Comparison of ENCODE assay signal across 1 cellular context in the genomic region with DNA sequence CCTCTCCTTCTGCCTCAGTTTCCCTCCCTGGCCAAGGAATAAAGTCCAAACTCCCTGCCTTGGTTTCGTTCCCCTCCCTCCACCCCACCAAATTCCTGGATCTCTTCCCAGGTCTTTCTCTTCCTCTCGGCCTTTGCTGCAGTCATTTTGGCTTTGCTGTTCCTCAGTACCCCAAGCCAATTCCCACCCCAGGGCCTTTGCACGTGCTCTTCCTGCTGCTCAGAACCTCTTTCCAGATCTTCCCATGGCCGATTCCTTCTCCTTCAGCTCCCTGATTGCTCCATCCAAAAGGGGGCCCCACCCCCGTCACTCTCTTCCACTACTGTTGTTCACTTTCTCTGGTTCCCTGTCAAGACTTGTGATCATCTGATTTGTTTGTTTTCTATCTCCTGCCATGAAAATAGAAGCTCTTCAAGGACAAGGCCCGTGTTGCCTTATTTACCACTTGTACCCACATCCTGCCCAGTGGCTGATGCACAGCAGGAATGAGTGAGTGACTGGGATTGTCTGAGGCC.
A peak's percentile ranks its signal among the peaks of the same experiment; 100 is the strongest.
TF ChIP-seq lines count a peak whose summit lies in the region.

No MANE protein-coding gene starts in this region.

TF ChIP-seq in HepG2, 621 proteins besides CTCF, POLR2A, EP300 and RAD21 (continued from another document and continues in another):
- TF ChIP-seq, protein P1, sequence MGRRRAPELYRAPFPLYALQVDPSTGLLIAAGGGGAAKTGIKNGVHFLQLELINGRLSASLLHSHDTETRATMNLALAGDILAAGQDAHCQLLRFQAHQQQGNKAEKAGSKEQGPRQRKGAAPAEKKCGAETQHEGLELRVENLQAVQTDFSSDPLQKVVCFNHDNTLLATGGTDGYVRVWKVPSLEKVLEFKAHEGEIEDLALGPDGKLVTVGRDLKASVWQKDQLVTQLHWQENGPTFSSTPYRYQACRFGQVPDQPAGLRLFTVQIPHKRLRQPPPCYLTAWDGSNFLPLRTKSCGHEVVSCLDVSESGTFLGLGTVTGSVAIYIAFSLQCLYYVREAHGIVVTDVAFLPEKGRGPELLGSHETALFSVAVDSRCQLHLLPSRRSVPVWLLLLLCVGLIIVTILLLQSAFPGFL (CRISPR knock-in tag; IDR thresholded peaks at IDR 0.05), result no peak
- TF ChIP-seq PTBP1 (IDR thresholded peaks at IDR 0.05; ENCODE audit: low read depth, low read length, poor library complexity, severe bottlenecking) (no peak), FOXA1 (IDR thresholded peaks at IDR 0.05) (no peak), FOXA1 (CRISPR knock-in tag; IDR thresholded peaks at IDR 0.05) (peak; percentile 83), RBFOX2 (IDR thresholded peaks at IDR 0.05; ENCODE audit: low read depth, low read length) (no peak), POLR2AphosphoS5 (IDR thresholded peaks at IDR 0.05; ENCODE audit: low read depth, low read length) (no peak), ETV5 (CRISPR knock-in tag; IDR thresholded peaks at IDR 0.05; ENCODE audit: borderline replicate concordance) (peak; percentile 40), NFIC (IDR thresholded peaks at IDR 0.05; ENCODE audit: low read length) (0 out of 2 replicates have a peak, but pooled peaks have one; percentile 12), GABPA (IDR thresholded peaks at IDR 0.05; ENCODE audit: low read depth, low read length) (no peak), GABPA (CRISPR knock-in tag; IDR thresholded peaks at IDR 0.05; ENCODE audit: low read depth) (peak; percentile 43; the same call in 1 of the 2 replicates), ZSCAN12 (CRISPR knock-in tag; IDR thresholded peaks at IDR 0.05) (no peak), PITX1 (CRISPR knock-in tag; IDR thresholded peaks at IDR 0.05) (no peak; the same call in 1 of the 2 replicates), KMT2A (CRISPR knock-in tag; IDR thresholded peaks at IDR 0.05) (peak; percentile 60; the same call in 1 of the 2 replicates), JUND (CRISPR knock-in tag; IDR thresholded peaks at IDR 0.05) (no peak), BCL6 (CRISPR knock-in tag; IDR thresholded peaks at IDR 0.05) (peak; percentile 18; the same call in 1 of the 2 replicates), ZNF720 (CRISPR knock-in tag; IDR thresholded peaks at IDR 0.05) (no peak), FOXJ3 (CRISPR knock-in tag; IDR thresholded peaks at IDR 0.05; ENCODE audit: borderline replicate concordance) (0 out of 2 replicates have a peak, but pooled peaks have one; percentile 30), ZNF709 (CRISPR knock-in tag; IDR thresholded peaks at IDR 0.05) (no peak), ZNF83 (CRISPR knock-in tag; IDR thresholded peaks at IDR 0.05; ENCODE audit: borderline replicate concordance) (no peak), MTA1 (CRISPR knock-in tag; IDR thresholded peaks at IDR 0.05; ENCODE audit: borderline replicate concordance) (peak; percentile 63), DMAP1 (CRISPR knock-in tag; IDR thresholded peaks at IDR 0.05) (no peak), ZNF768 (CRISPR knock-in tag; IDR thresholded peaks at IDR 0.05) (no peak), PHF8 (CRISPR knock-in tag; IDR thresholded peaks at IDR 0.05) (peak; percentile 17; the same call in 1 of the 2 replicates), MEIS1 (CRISPR knock-in tag; IDR thresholded peaks at IDR 0.05; ENCODE audit: borderline replicate concordance) (no peak), FOXA3 (CRISPR knock-in tag; IDR thresholded peaks at IDR 0.05) (peak; percentile 93), BRD4 (CRISPR knock-in tag; IDR thresholded peaks at IDR 0.05) (no peak), ZNF430 (CRISPR knock-in tag; IDR thresholded peaks at IDR 0.05) (no peak), ZNF225 (CRISPR knock-in tag; IDR thresholded peaks at IDR 0.05) (no peak), GFI1 (CRISPR knock-in tag; IDR thresholded peaks at IDR 0.05; ENCODE audit: borderline replicate concordance) (no peak), PPARG (CRISPR knock-in tag; conservative IDR thresholded peaks at IDR 0.05) (no peak), CHD2 (IDR thresholded peaks at IDR 0.05; ENCODE audit: low read depth, low read length) (no peak), FOXK1 (CRISPR knock-in tag; IDR thresholded peaks at IDR 0.05; ENCODE audit: borderline replicate concordance, low read depth) (peak; percentile 69; the same call in 1 of the 2 replicates), GATAD2A (CRISPR knock-in tag; IDR thresholded peaks at IDR 0.05) (peak; percentile 86), U2AF2 (IDR thresholded peaks at IDR 0.05; ENCODE audit: low read depth, low read length) (no peak), ISX (CRISPR knock-in tag; conservative IDR thresholded peaks at IDR 0.05) (no peak), PCBP1 (IDR thresholded peaks at IDR 0.05; ENCODE audit: borderline replicate concordance, low read depth, low read length) (no peak), ZNF780A (CRISPR knock-in tag; IDR thresholded peaks at IDR 0.05) (no peak), MIXL1 (CRISPR knock-in tag; IDR thresholded peaks at IDR 0.05) (no peak), KMT2B (CRISPR knock-in tag; IDR thresholded peaks at IDR 0.05) (peak; percentile 41; the same call in 1 of the 2 replicates), RFXANK (CRISPR knock-in tag; IDR thresholded peaks at IDR 0.05) (no peak), NBN (conservative IDR thresholded peaks at IDR 0.05) (no peak), ZZZ3 (CRISPR knock-in tag; IDR thresholded peaks at IDR 0.05; ENCODE audit: borderline replicate concordance) (no peak), KDM2A (CRISPR knock-in tag; IDR thresholded peaks at IDR 0.05; ENCODE audit: borderline replicate concordance, low read depth) (peak; percentile 13; the same call in 1 of the 2 replicates), HOXD1 (CRISPR knock-in tag; IDR thresholded peaks at IDR 0.05) (no peak), SRY (CRISPR knock-in tag; IDR thresholded peaks at IDR 0.05) (no peak), U2AF1 (optimal IDR thresholded peaks at IDR 0.05; ENCODE audit: low read depth, low read length) (no peak), NONO (IDR thresholded peaks at IDR 0.05) (no peak), NONO (CRISPR knock-in tag; conservative IDR thresholded peaks at IDR 0.05) (peak; percentile 48; the same call in 1 of the 2 replicates)
- TF ChIP-seq, protein P2, sequence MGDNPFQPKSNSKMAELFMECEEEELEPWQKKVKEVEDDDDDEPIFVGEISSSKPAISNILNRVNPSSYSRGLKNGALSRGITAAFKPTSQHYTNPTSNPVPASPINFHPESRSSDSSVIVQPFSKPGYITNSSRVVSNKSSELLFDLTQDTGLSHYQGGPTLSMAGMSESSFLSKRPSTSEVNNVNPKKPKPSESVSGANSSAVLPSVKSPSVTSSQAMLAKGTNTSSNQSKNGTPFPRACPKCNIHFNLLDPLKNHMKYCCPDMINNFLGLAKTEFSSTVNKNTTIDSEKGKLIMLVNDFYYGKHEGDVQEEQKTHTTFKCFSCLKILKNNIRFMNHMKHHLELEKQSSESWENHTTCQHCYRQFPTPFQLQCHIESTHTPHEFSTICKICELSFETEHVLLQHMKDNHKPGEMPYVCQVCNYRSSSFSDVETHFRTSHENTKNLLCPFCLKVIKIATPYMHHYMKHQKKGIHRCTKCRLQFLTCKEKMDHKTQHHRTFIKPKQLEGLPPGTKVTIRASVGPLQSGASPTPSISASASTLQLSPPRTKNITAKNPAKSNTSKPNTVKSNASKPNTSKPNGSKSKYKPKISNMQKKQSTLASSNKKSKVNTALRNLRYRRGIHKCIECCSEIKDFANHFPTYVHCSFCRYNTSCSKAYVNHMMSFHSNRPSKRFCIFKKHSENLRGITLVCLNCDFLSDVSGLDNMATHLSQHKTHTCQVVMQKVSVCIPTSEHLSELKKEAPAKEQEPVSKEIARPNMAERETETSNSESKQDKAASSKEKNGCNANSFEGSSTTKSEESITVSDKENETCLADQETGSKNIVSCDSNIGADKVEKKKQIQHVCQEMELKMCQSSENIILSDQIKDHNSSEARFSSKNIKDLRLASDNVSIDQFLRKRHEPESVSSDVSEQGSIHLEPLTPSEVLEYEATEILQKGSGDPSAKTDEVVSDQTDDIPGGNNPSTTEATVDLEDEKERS (CRISPR knock-in tag; IDR thresholded peaks at IDR 0.05), result 0 out of 2 replicates have a peak, but pooled peaks have one; percentile 46
- TF ChIP-seq, protein P3, sequence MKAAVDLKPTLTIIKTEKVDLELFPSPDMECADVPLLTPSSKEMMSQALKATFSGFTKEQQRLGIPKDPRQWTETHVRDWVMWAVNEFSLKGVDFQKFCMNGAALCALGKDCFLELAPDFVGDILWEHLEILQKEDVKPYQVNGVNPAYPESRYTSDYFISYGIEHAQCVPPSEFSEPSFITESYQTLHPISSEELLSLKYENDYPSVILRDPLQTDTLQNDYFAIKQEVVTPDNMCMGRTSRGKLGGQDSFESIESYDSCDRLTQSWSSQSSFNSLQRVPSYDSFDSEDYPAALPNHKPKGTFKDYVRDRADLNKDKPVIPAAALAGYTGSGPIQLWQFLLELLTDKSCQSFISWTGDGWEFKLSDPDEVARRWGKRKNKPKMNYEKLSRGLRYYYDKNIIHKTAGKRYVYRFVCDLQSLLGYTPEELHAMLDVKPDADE (CRISPR knock-in tag; IDR thresholded peaks at IDR 0.05), result no peak
- TF ChIP-seq, protein P4, sequence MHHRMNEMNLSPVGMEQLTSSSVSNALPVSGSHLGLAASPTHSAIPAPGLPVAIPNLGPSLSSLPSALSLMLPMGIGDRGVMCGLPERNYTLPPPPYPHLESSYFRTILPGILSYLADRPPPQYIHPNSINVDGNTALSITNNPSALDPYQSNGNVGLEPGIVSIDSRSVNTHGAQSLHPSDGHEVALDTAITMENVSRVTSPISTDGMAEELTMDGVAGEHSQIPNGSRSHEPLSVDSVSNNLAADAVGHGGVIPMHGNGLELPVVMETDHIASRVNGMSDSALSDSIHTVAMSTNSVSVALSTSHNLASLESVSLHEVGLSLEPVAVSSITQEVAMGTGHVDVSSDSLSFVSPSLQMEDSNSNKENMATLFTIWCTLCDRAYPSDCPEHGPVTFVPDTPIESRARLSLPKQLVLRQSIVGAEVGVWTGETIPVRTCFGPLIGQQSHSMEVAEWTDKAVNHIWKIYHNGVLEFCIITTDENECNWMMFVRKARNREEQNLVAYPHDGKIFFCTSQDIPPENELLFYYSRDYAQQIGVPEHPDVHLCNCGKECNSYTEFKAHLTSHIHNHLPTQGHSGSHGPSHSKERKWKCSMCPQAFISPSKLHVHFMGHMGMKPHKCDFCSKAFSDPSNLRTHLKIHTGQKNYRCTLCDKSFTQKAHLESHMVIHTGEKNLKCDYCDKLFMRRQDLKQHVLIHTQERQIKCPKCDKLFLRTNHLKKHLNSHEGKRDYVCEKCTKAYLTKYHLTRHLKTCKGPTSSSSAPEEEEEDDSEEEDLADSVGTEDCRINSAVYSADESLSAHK (CRISPR knock-in tag; IDR thresholded peaks at IDR 0.05; ENCODE audit: borderline replicate concordance), result no peak
- TF ChIP-seq, protein P5, sequence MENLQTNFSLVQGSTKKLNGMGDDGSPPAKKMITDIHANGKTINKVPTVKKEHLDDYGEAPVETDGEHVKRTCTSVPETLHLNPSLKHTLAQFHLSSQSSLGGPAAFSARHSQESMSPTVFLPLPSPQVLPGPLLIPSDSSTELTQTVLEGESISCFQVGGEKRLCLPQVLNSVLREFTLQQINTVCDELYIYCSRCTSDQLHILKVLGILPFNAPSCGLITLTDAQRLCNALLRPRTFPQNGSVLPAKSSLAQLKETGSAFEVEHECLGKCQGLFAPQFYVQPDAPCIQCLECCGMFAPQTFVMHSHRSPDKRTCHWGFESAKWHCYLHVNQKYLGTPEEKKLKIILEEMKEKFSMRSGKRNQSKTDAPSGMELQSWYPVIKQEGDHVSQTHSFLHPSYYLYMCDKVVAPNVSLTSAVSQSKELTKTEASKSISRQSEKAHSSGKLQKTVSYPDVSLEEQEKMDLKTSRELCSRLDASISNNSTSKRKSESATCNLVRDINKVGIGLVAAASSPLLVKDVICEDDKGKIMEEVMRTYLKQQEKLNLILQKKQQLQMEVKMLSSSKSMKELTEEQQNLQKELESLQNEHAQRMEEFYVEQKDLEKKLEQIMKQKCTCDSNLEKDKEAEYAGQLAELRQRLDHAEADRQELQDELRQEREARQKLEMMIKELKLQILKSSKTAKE (CRISPR knock-in tag; IDR thresholded peaks at IDR 0.05; ENCODE audit: borderline replicate concordance), result 0 out of 2 replicates have a peak, but pooled peaks have one; percentile 21
- TF ChIP-seq, protein P6, sequence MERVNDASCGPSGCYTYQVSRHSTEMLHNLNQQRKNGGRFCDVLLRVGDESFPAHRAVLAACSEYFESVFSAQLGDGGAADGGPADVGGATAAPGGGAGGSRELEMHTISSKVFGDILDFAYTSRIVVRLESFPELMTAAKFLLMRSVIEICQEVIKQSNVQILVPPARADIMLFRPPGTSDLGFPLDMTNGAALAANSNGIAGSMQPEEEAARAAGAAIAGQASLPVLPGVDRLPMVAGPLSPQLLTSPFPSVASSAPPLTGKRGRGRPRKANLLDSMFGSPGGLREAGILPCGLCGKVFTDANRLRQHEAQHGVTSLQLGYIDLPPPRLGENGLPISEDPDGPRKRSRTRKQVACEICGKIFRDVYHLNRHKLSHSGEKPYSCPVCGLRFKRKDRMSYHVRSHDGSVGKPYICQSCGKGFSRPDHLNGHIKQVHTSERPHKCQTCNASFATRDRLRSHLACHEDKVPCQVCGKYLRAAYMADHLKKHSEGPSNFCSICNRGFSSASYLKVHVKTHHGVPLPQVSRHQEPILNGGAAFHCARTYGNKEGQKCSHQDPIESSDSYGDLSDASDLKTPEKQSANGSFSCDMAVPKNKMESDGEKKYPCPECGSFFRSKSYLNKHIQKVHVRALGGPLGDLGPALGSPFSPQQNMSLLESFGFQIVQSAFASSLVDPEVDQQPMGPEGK (CRISPR knock-in tag; IDR thresholded peaks at IDR 0.05), result peak; percentile 72; the same call in 1 of the 2 replicates
- TF ChIP-seq, protein P7, sequence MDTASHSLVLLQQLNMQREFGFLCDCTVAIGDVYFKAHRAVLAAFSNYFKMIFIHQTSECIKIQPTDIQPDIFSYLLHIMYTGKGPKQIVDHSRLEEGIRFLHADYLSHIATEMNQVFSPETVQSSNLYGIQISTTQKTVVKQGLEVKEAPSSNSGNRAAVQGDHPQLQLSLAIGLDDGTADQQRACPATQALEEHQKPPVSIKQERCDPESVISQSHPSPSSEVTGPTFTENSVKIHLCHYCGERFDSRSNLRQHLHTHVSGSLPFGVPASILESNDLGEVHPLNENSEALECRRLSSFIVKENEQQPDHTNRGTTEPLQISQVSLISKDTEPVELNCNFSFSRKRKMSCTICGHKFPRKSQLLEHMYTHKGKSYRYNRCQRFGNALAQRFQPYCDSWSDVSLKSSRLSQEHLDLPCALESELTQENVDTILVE (CRISPR knock-in tag; IDR thresholded peaks at IDR 0.05), result peak; percentile 75
